ENCODE assay signal across 9 cellular contexts in genomic region chr9:129597355-129598088, GRCh38. TPM values are rescaled to one million over a fixed set of nuclear protein-coding genes. Genes with fewer than 3 reads are reported as not detected.
DNase-seq lines count a peak whose midpoint lies in the region; ATAC-seq, FAIRE-seq and TF ChIP-seq lines count a peak whose summit lies in the region.
"Had no signal": no experiment of that assay in that cellular context is flagged by ENCODE, and none has a peak within 500 bp of the region (broad histone marks: within the 10 kb centered on the region; RNA-seq: fewer than 3 reads in every experiment).

No MANE protein-coding gene starts in this region.

- ATAC-seq in GM21723 (IDR thresholded peaks at IDR 0.05; ENCODE audit: unreplicated experiment) (peak; percentile 48), pancreas (peak; percentile 70 to 82 (median 81)), GM21737 (IDR thresholded peaks at IDR 0.05; ENCODE audit: unreplicated experiment) (no peak), GM19023 (IDR thresholded peaks at IDR 0.05; ENCODE audit: unreplicated experiment) (no peak)
- peak; percentile 70 to 71 for ATAC-seq in activated T-cell treated with anti-CD3 and anti-CD28 coated beads, Interleukin-2, amount 50 U/mL, for 72 hours (replicated peaks in 1 of 2)

- intact Hi-C loops in pancreas (cut with DNase I), result no loop called here

- peak overlapping the region; percentile 5 for H3K27ac Mint-ChIP-seq in activated T-cell treated with anti-CD3 and anti-CD28 coated beads, Interleukin-2, amount 50 U/mL, for 72 hours
- H3K27ac Mint-ChIP-seq in glutamatergic neuron (ENCODE audit: unreplicated experiment), result no peak overlapping the region

- H3K4me3 ChIP-seq in pancreas, result peak overlapping the region in 2 of 4 donors; percentile 24 to 34
- H3K4me3 ChIP-seq: SK-N-MC had no signal

- TF ChIP-seq CTCF in glutamatergic neuron (IDR thresholded peaks at IDR 0.05; ENCODE audit: partially characterized antibody, unreplicated experiment) (no peak), pancreas (IDR thresholded peaks at IDR 0.05) (no peak)

- H3K27me3 ChIP-seq in pancreas, result no peaks in the 10 kb centered on the region

- no peaks in the 10 kb centered on the region for H3K36me3 Mint-ChIP-seq in activated T-cell treated with anti-CD3 and anti-CD28 coated beads, Interleukin-2, amount 50 U/mL, for 72 hours (ENCODE audit: insufficient read depth in 2 of 2)
- no peaks in the 10 kb centered on the region for H3K36me3 Mint-ChIP-seq in glutamatergic neuron (ENCODE audit: unreplicated experiment)

- H3K4me1 ChIP-seq in pancreas, result peaks cover 0 to 8% (median 0%) of the 10 kb centered on the region in 3 donors

- H3K9me3 ChIP-seq in pancreas, result no peaks in the 10 kb centered on the region

- H3K9me3 Mint-ChIP-seq in activated T-cell treated with anti-CD3 and anti-CD28 coated beads, Interleukin-2, amount 50 U/mL, for 72 hours, result no peaks in the 10 kb centered on the region
- H3K9me3 Mint-ChIP-seq in glutamatergic neuron (ENCODE audit: unreplicated experiment), result no peaks in the 10 kb centered on the region

- DNase-seq in activated T-cell treated with anti-CD3 and anti-CD28 coated beads, Interleukin-2, amount 50 U/mL, for 72 hours, result peak; percentile 44 to 54
- DNase-seq in glutamatergic neuron (peak; percentile 48), pancreas (peak; percentile 54 to 85 (median 66)), NCI-H1048 (lab: John Stamatoyannopoulos, UW) (no peak)
- DNase-seq in stimulated activated naive CD4-positive, alpha-beta T cell treated with Interleukin-2 at 50 U/mL for 16 hours (lab: John Stamatoyannopoulos, UW), result no peak

- peaks cover 13% of the 10 kb centered on the region for H3K4me1 Mint-ChIP-seq in activated T-cell treated with anti-CD3 and anti-CD28 coated beads, Interleukin-2, amount 50 U/mL, for 72 hours (ENCODE audit: low read depth)
- H3K4me1 Mint-ChIP-seq in glutamatergic neuron (ENCODE audit: low read depth, unreplicated experiment), result peaks cover 22% of the 10 kb centered on the region

- H3K4me3 Mint-ChIP-seq in activated T-cell treated with anti-CD3 and anti-CD28 coated beads, Interleukin-2, amount 50 U/mL, for 72 hours, result peak overlapping the region; percentile 46 to 56
- no peak overlapping the region for H3K4me3 Mint-ChIP-seq in glutamatergic neuron (ENCODE audit: unreplicated experiment)

- 11 to 13% methylated on average over 42 to 55 of the region's 57 CpGs for WGBS in pancreas, 2 donors

- H3K27ac ChIP-seq in pancreas, result peak overlapping the region in 3 of 4 donors; percentile 16 to 78 (median 66)
- H3K27ac ChIP-seq: SK-N-MC had no signal

- no peak for FAIRE-seq in pancreas (lab: Jason Lieb, UNC)

- H3K36me3 ChIP-seq in pancreas, result no peaks in the 10 kb centered on the region

- peaks cover 15% of the 10 kb centered on the region for H3K27me3 Mint-ChIP-seq in activated T-cell treated with anti-CD3 and anti-CD28 coated beads, Interleukin-2, amount 50 U/mL, for 72 hours (ENCODE audit: low read depth)
- H3K27me3 Mint-ChIP-seq in glutamatergic neuron (ENCODE audit: unreplicated experiment), result peaks cover 6% of the 10 kb centered on the region

RNA-seq across cellular contexts. Expression of gene C9orf50, which starts 23.4 kb away (rescaled TPM):
- total RNA-seq in activated T-cell treated with anti-CD3 and anti-CD28 coated beads, Interleukin-2, amount 50 U/mL, for 72 hours, result under 1 TPM in 1 of 2 donors, not detected in 1; 0.31 TPM
- total RNA-seq in glutamatergic neuron (ENCODE audit: unreplicated experiment), result 0.56 TPM
- total RNA-seq in pancreas, result not detected
- polyA plus RNA-seq in pancreas, result not detected

RNA-seq across cellular contexts. Expression of gene NTMT1, which starts 28.4 kb away (rescaled TPM):
- 10 to 100 TPM; 39.3 to 51.9 TPM for total RNA-seq in activated T-cell treated with anti-CD3 and anti-CD28 coated beads, Interleukin-2, amount 50 U/mL, for 72 hours
- total RNA-seq in glutamatergic neuron (ENCODE audit: unreplicated experiment), result 62.6 TPM
- 10 to 100 TPM; 11.3 to 19.4 (median 15.4) TPM for total RNA-seq in pancreas
- 10 to 100 TPM; 19.5 to 29.0 TPM for polyA plus RNA-seq in pancreas

RNA-seq across cellular contexts. Expression of gene ASB6, which starts 44.4 kb away (rescaled TPM):
- 10 to 100 TPM; 16.9 to 20.2 TPM for total RNA-seq in activated T-cell treated with anti-CD3 and anti-CD28 coated beads, Interleukin-2, amount 50 U/mL, for 72 hours
- total RNA-seq in glutamatergic neuron (ENCODE audit: unreplicated experiment) (25.4 TPM), pancreas (10 to 100 TPM in 1 of 6 donors, 1 to 10 TPM in 5; 6.3 to 13.1 (median 8.3) TPM)
- polyA plus RNA-seq in pancreas, result 10 to 100 TPM; 21.2 to 23.7 TPM

Comparison
In these comparisons a context has a peak if more than half of its experiments do, and no peak if none do; other contexts are left out.
1. ATAC-seq: peak in GM21723 (single experiment), activated T-cell treated with anti-CD3 and anti-CD28 coated beads, Interleukin-2, amount 50 U/mL, for 72 hours (2 of 2) and pancreas (4 of 4); none in GM21737 (single experiment) and GM19023 (single experiment).
2. DNase-seq: peak in activated T-cell treated with anti-CD3 and anti-CD28 coated beads, Interleukin-2, amount 50 U/mL, for 72 hours (2 of 2), glutamatergic neuron (single experiment) and pancreas (6 of 6); none in NCI-H1048 (single experiment) and stimulated activated naive CD4-positive, alpha-beta T cell treated with Interleukin-2 at 50 U/mL for 16 hours (single experiment).